ENCODE assay signal across 19 cellular contexts in genomic region chr12:14962797-14963196, GRCh38. TPM values are rescaled to one million over a fixed set of nuclear protein-coding genes. Genes with fewer than 3 reads are reported as not detected.
DNase-seq lines count a peak whose midpoint lies in the region; ATAC-seq and FAIRE-seq lines count a peak whose summit lies in the region.
"Had no signal": no experiment of that assay in that cellular context is flagged by ENCODE, and none has a peak within 500 bp of the region (broad histone marks: within the 10 kb centered on the region; RNA-seq: fewer than 3 reads in every experiment).

No MANE protein-coding gene starts in this region.

- H3K27ac ChIP-seq in CD4-positive, alpha-beta memory T cell (ENCODE audit: low read depth, low read length), result peak overlapping the region; percentile 92
- H3K27ac ChIP-seq in naive thymus-derived CD4-positive, alpha-beta T cell (ENCODE audit: low read depth, low read length), result peak overlapping the region; percentile 96
- H3K27ac ChIP-seq: SJSA1 had no signal

- peak; percentile 21 for FAIRE-seq in GM19239 (lab: Jason Lieb, UNC)
- FAIRE-seq: keratinocyte had no signal

- peaks cover 28 to 36% of the 10 kb centered on the region in 2 donors for H3K36me3 Mint-ChIP-seq in CD4-positive, alpha-beta memory T cell
- peaks cover 35% of the 10 kb centered on the region for H3K36me3 Mint-ChIP-seq in activated CD4-positive, alpha-beta memory T cell treated with anti-CD3 and anti-CD28 coated beads, Interleukin-2, amount 10 ng/mL, durations not matched to agents 7 days and 5 days (ENCODE audit: low read depth)
- peaks cover 7 to 34% (median 25%) of the 10 kb centered on the region in 5 donors for H3K36me3 Mint-ChIP-seq in naive thymus-derived CD4-positive, alpha-beta T cell

- intact Hi-C loops in CD4-positive, alpha-beta memory T cell (cut with micrococcal nuclease), result loop anchor here (10.0 kb wide), 1 partner anchor 922 kb away; the partner anchor contains the start of gene STRAP
- intact Hi-C loops in naive thymus-derived CD4-positive, alpha-beta T cell (cut with micrococcal nuclease), result loop anchor here (1.0 to 5.0 kb wide), 6 partner anchors 8 to 920 kb away; partner anchors contain the start of gene STRAP (in 1 of the 2)

- no peak for ATAC-seq in naive thymus-derived CD4-positive, alpha-beta T cell
- ATAC-seq in HG03565 (IDR thresholded peaks at IDR 0.05; ENCODE audit: unreplicated experiment), result no peak

- peaks cover 3% of the 10 kb centered on the region for H3K36me3 ChIP-seq in CD4-positive, alpha-beta memory T cell (ENCODE audit: insufficient read depth, low read length)
- H3K36me3 ChIP-seq in naive thymus-derived CD4-positive, alpha-beta T cell (ENCODE audit: control insufficient read depth in 2 of 3, insufficient read depth in 3 of 3, low read length in 3 of 3), result peaks cover 0 to 14% (median 0%) of the 10 kb centered on the region in 3 experiments
- H3K36me3 ChIP-seq: sigmoid colon, SJSA1 had no signal

- CTCF ChIA-PET in CD4-positive, alpha-beta memory T cell (lab: Charles Lee; ENCODE audit: partially characterized antibody), result interaction anchor here (0.6 to 2.6 kb wide), 6 partner anchors 11 to 147 kb away, joined by 3 to 12 read pairs (median 3); no protein-coding TSS in a partner anchor
- CTCF ChIA-PET in activated CD4-positive, alpha-beta memory T cell treated with anti-CD3 and anti-CD28 coated beads, Interleukin-2, amount 10 ng/mL, durations not matched to agents 7 days and 5 days (lab: Charles Lee), result interaction anchor here (1.3 to 2.1 kb wide), 2 partner anchors 160 to 193 kb away, joined by 4 to 13 read pairs; partner anchors contain the start of genes C12orf60 and WBP11
- CTCF ChIA-PET in naive thymus-derived CD4-positive, alpha-beta T cell (lab: Charles Lee), result interaction anchor here (1.3 kb wide), 1 partner anchor 21 kb away, joined by 3 read pairs; no protein-coding TSS in a partner anchor

- H3K4me1 ChIP-seq in CD4-positive, alpha-beta memory T cell (ENCODE audit: insufficient read depth, low read length), result peaks cover 48% of the 10 kb centered on the region
- peaks cover 30 to 36% of the 10 kb centered on the region in 2 donors for H3K4me1 ChIP-seq in naive thymus-derived CD4-positive, alpha-beta T cell (ENCODE audit: control insufficient read depth in 2 of 2, insufficient read depth in 2 of 2, low read length in 2 of 2)

- H3K9me3 Mint-ChIP-seq in CD4-positive, alpha-beta memory T cell, result peaks cover 0 to 3% (median 0%) of the 10 kb centered on the region in 8 donors
- H3K9me3 Mint-ChIP-seq in activated CD4-positive, alpha-beta memory T cell treated with anti-CD3 and anti-CD28 coated beads, Interleukin-2, amount 10 ng/mL, durations not matched to agents 7 days and 5 days, result no peaks in the 10 kb centered on the region
- peaks cover 0 to 3% (median 0%) of the 10 kb centered on the region in 11 donors for H3K9me3 Mint-ChIP-seq in naive thymus-derived CD4-positive, alpha-beta T cell

- H3K4me3 Mint-ChIP-seq in CD4-positive, alpha-beta memory T cell, result peak overlapping the region; percentile 52 to 100 (median 99)
- peak overlapping the region; percentile 96 for H3K4me3 Mint-ChIP-seq in activated CD4-positive, alpha-beta memory T cell treated with anti-CD3 and anti-CD28 coated beads, Interleukin-2, amount 10 ng/mL, durations not matched to agents 7 days and 5 days
- H3K4me3 Mint-ChIP-seq in naive thymus-derived CD4-positive, alpha-beta T cell, result peak overlapping the region; percentile 12 to 100 (median 96)

- H3K27me3 Mint-ChIP-seq in CD4-positive, alpha-beta memory T cell, result no peaks in the 10 kb centered on the region
- H3K27me3 Mint-ChIP-seq in activated CD4-positive, alpha-beta memory T cell treated with anti-CD3 and anti-CD28 coated beads, Interleukin-2, amount 10 ng/mL, durations not matched to agents 7 days and 5 days, result no peaks in the 10 kb centered on the region
- H3K27me3 Mint-ChIP-seq in naive thymus-derived CD4-positive, alpha-beta T cell, result peaks cover 0 to 2% (median 0%) of the 10 kb centered on the region in 5 donors

- H3K27me3 ChIP-seq in CD4-positive, alpha-beta memory T cell (ENCODE audit: insufficient read depth, low read length), result no peaks in the 10 kb centered on the region
- H3K27me3 ChIP-seq in naive thymus-derived CD4-positive, alpha-beta T cell (ENCODE audit: control insufficient read depth in 2 of 2, insufficient read depth in 2 of 2, low read length in 2 of 2), result no peaks in the 10 kb centered on the region
- H3K27me3 ChIP-seq: sigmoid colon, SJSA1 had no signal

- no peaks in the 10 kb centered on the region for H3K9me3 ChIP-seq in CD4-positive, alpha-beta memory T cell (ENCODE audit: control insufficient read depth in 1 of 2, low read length in 2 of 2)
- no peaks in the 10 kb centered on the region for H3K9me3 ChIP-seq in naive thymus-derived CD4-positive, alpha-beta T cell (ENCODE audit: control insufficient read depth in 2 of 3, low read length in 3 of 3)
- H3K9me3 ChIP-seq: sigmoid colon, SJSA1 had no signal

- DNase-seq in CD4-positive, alpha-beta memory T cell, result no peak
- DNase-seq in GM19239 (ENCODE audit: insufficient read length, low spot score), result no peak
- no peak for DNase-seq in activated CD4-positive, alpha-beta memory T cell treated with anti-CD3 and anti-CD28 coated beads, Interleukin-2, amount 10 ng/mL, durations not matched to agents 7 days and 5 days
- DNase-seq in naive thymus-derived CD4-positive, alpha-beta T cell, result no peak
- DNase-seq in stimulated activated CD8-positive, alpha-beta memory T cell treated with anti-CD3 and anti-CD28 coated beads, Interleukin-4, amount 100 ng/mL, for 48 hours, result no peak
- DNase-seq in 8988T, result no peak
- no peak for DNase-seq in T-helper 9 cell
- DNase-seq: activated CD4-positive, alpha-beta T cell treated with anti-CD3 and anti-CD28 coated beads, Interleukin-2, amount 50 U/mL, for 1 hour; amygdala; Calu3; cortex of kidney; foreskin melanocyte; NCI-H1092; NCI-H524 treated with DMSO at 0.1 percent for 48 hours; sigmoid colon had no signal

- POLR2A ChIA-PET in CD4-positive, alpha-beta memory T cell (lab: Charles Lee; ENCODE audit: partially characterized antibody), result interaction anchor here (0.6 to 11.8 kb wide), 11 partner anchors 9 to 190 kb away, joined by 3 to 224 read pairs (median 8); partner anchors contain the start of gene ERP27
- POLR2A ChIA-PET in activated CD4-positive, alpha-beta memory T cell treated with anti-CD3 and anti-CD28 coated beads, Interleukin-2, amount 10 ng/mL, durations not matched to agents 7 days and 5 days (lab: Charles Lee), result interaction anchor here (1.1 to 8.8 kb wide), 11 partner anchors 8 to 190 kb away, joined by 3 to 123 read pairs (median 9); partner anchors contain the start of genes C12orf60, PDE6H and WBP11
- POLR2A ChIA-PET in naive thymus-derived CD4-positive, alpha-beta T cell (lab: Charles Lee), result interaction anchor here (1.1 to 7.0 kb wide), 11 partner anchors 11 to 191 kb away, joined by 3 to 115 read pairs (median 17); partner anchors contain the start of genes ERP27 and PDE6H

- peaks cover 37 to 81% (median 49%) of the 10 kb centered on the region in 4 donors for H3K4me1 Mint-ChIP-seq in CD4-positive, alpha-beta memory T cell
- peaks cover 32% of the 10 kb centered on the region for H3K4me1 Mint-ChIP-seq in activated CD4-positive, alpha-beta memory T cell treated with anti-CD3 and anti-CD28 coated beads, Interleukin-2, amount 10 ng/mL, durations not matched to agents 7 days and 5 days
- H3K4me1 Mint-ChIP-seq in naive thymus-derived CD4-positive, alpha-beta T cell, result peaks cover 40 to 67% (median 61%) of the 10 kb centered on the region in 7 donors

- H3K4me3 ChIP-seq in CD4-positive, alpha-beta memory T cell (ENCODE audit: low read length in 2 of 2), result peak overlapping the region in 1 of 2 donors; percentile 77
- H3K4me3 ChIP-seq in naive thymus-derived CD4-positive, alpha-beta T cell (ENCODE audit: low read length), result peak overlapping the region; percentile 17
- H3K4me3 ChIP-seq: SJSA1 had no signal

- H3K27ac Mint-ChIP-seq in CD4-positive, alpha-beta memory T cell, result peak overlapping the region; percentile 97 to 99 (median 98)
- H3K27ac Mint-ChIP-seq in activated CD4-positive, alpha-beta memory T cell treated with anti-CD3 and anti-CD28 coated beads, Interleukin-2, amount 10 ng/mL, durations not matched to agents 7 days and 5 days, result peak overlapping the region; percentile 96
- peak overlapping the region; percentile 94 to 100 (median 97) for H3K27ac Mint-ChIP-seq in naive thymus-derived CD4-positive, alpha-beta T cell

RNA-seq across cellular contexts. Expression of gene ARHGDIB, which starts 1.4 kb away (rescaled TPM):
- 100 to 1,000 TPM; 717 to 768 TPM for total RNA-seq in CD4-positive, alpha-beta memory T cell
- 1,000 to 10,000 TPM; 2,962 to 4,406 TPM for polyA plus RNA-seq in CD4-positive, alpha-beta memory T cell
- total RNA-seq in activated CD4-positive, alpha-beta memory T cell treated with anti-CD3 and anti-CD28 coated beads, Interleukin-2, amount 10 ng/mL, durations not matched to agents 7 days and 5 days, result 1,000 to 10,000 TPM; 1,463 to 1,491 TPM
- 1,000 to 10,000 TPM in 1 of 5 experiments, 100 to 1,000 TPM in 4; 776 to 1,263 (median 833) TPM for total RNA-seq in naive thymus-derived CD4-positive, alpha-beta T cell
- polyA plus RNA-seq in naive thymus-derived CD4-positive, alpha-beta T cell, result 1,000 to 10,000 TPM; 3,273 to 3,336 TPM

RNA-seq across cellular contexts. Expression of gene PDE6H, which starts 10.0 kb away (rescaled TPM):
- not detected for total RNA-seq in CD4-positive, alpha-beta memory T cell
- not detected for polyA plus RNA-seq in CD4-positive, alpha-beta memory T cell
- not detected for total RNA-seq in activated CD4-positive, alpha-beta memory T cell treated with anti-CD3 and anti-CD28 coated beads, Interleukin-2, amount 10 ng/mL, durations not matched to agents 7 days and 5 days
- total RNA-seq in naive thymus-derived CD4-positive, alpha-beta T cell, result 1 to 10 TPM in 1 of 5 experiments, not detected in 4; 2.7 TPM
- not detected for polyA plus RNA-seq in naive thymus-derived CD4-positive, alpha-beta T cell
- total RNA-seq: Calu3, sigmoid colon, SJSA1 had no signal
- polyA plus RNA-seq: keratinocyte, neural cell, sigmoid colon had no signal

RNA-seq across cellular contexts. Expression of gene ERP27, which starts 24.5 kb away (rescaled TPM):
- total RNA-seq in CD4-positive, alpha-beta memory T cell, result 10 to 100 TPM in 1 of 2 experiments, 1 to 10 TPM in 1; 9.3 to 11.5 TPM
- polyA plus RNA-seq in CD4-positive, alpha-beta memory T cell, result 1 to 10 TPM; 3.4 to 4.5 TPM
- 1 to 10 TPM; 7.2 to 8.5 TPM for total RNA-seq in activated CD4-positive, alpha-beta memory T cell treated with anti-CD3 and anti-CD28 coated beads, Interleukin-2, amount 10 ng/mL, durations not matched to agents 7 days and 5 days
- 10 to 100 TPM; 12.6 to 20.3 (median 19.1) TPM for total RNA-seq in naive thymus-derived CD4-positive, alpha-beta T cell
- 1 to 10 TPM; 5.6 to 5.8 TPM for polyA plus RNA-seq in naive thymus-derived CD4-positive, alpha-beta T cell
- total RNA-seq: sigmoid colon, SJSA1 had no signal
- polyA plus RNA-seq: neural cell had no signal
